In the genomic region with DNA sequence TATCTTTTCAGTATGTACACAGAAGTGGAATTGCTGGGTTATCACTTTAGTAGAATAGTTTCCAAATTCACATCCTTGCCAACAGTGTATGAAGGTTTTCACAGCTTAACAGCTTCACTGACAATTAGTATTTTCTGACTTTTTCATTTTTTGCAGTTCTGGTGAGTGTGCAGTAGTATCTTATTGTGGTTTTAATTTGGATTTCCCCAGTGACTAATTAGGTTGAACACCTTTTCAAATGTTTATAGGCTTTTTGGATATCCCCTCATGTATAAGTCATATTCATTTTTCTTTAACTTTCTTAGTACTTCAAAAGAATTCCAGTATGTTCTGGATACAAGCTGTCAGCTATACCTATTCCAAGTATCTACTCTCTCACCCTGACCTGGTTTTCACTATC, we compare ENCODE assay signal across 25 cellular contexts. TPM values are rescaled to one million over a fixed set of nuclear protein-coding genes. Genes with fewer than 3 reads are reported as not detected.
A peak's percentile ranks its signal among the peaks of the same experiment; 100 is the strongest.
DNase-seq lines count a peak whose midpoint lies in the region; ATAC-seq, FAIRE-seq and TF ChIP-seq lines count a peak whose summit lies in the region.
"Had no signal": no experiment of that assay in that cellular context is flagged by ENCODE, and none has a peak within 500 bp of the region (broad histone marks: within the 10 kb centered on the region; RNA-seq: fewer than 3 reads in every experiment).

No MANE protein-coding gene starts in this region.

- BruUV-seq in A673 (replicated peaks; lab: Mats Ljungman, UMichigan), result no TSS peak

- no peak overlapping the region for H3K4me3 ChIP-seq in A673 (ENCODE audit: low read depth, low read length, poor library complexity, severe bottlenecking)
- H3K4me3 ChIP-seq: GM23248, SJSA1 had no signal

- peaks cover 10% of the 10 kb centered on the region for H3K9me3 ChIP-seq in A673 (ENCODE audit: low read depth, low read length, poor library complexity, severe bottlenecking)
- H3K9me3 ChIP-seq: SJSA1 had no signal

- CTCF ChIA-PET in A673 (lab: Charles Lee), result no interaction called here

- POLR2A ChIA-PET in A673 (lab: Charles Lee; ENCODE audit: low non-redundant PET), result no interaction called here

- TF ChIP-seq CTCF in D721Med (IDR thresholded peaks at IDR 0.05; ENCODE audit: insufficient read depth, missing control alignments), result no peak
- TF ChIP-seq CTCF in A673 (conservative IDR thresholded peaks at IDR 0.05; ENCODE audit: low read depth, low read length), result no peak

- H3K4me1 Mint-ChIP-seq in activated T-cell treated with anti-CD3 and anti-CD28 coated beads, Interleukin-2, amount 50 U/mL, for 4 hours (ENCODE audit: low read depth), result peaks cover 7% of the 10 kb centered on the region
- H3K4me1 Mint-ChIP-seq: B cell had no signal

- FAIRE-seq in D721Med (lab: Jason Lieb, UNC), result peak; percentile 69
- peak; percentile 73 for FAIRE-seq in GM19239 (lab: Jason Lieb, UNC)

- no peak overlapping the region for H3K4me3 Mint-ChIP-seq in activated T-cell treated with anti-CD3 and anti-CD28 coated beads, Interleukin-2, amount 50 U/mL, for 4 hours
- H3K4me3 Mint-ChIP-seq: B cell; CD8-positive, alpha-beta T cell had no signal

- no peaks in the 10 kb centered on the region for H3K4me1 ChIP-seq in A673 (ENCODE audit: insufficient read depth, low read length, poor library complexity, severe bottlenecking)
- H3K4me1 ChIP-seq: SJSA1 had no signal

- peak; percentile 80 to 96 for ATAC-seq in activated T-cell treated with anti-CD3 and anti-CD28 coated beads, Interleukin-2, amount 50 U/mL, for 4 hours
- ATAC-seq in stimulated activated naive CD8-positive, alpha-beta T cell treated with anti-CD3 and anti-CD28 coated beads, Interleukin-15, Interleukin-2, amounts not matched to agents 100 U/mL and 50 U/mL, for 24 hours, result peak; percentile 78
- no peak for ATAC-seq in GM18909 (IDR thresholded peaks at IDR 0.05; ENCODE audit: poor library complexity, unreplicated experiment)
- ATAC-seq: CD8-positive, alpha-beta T cell had no signal

- H3K27ac ChIP-seq in A673 (ENCODE audit: low read depth, low read length, poor library complexity, severe bottlenecking), result no peak overlapping the region
- H3K27ac ChIP-seq: C4-2B, GM23248, SJSA1 had no signal

- no peak for DNase-seq in activated T-cell treated with anti-CD3 and anti-CD28 coated beads, Interleukin-2, amount 50 U/mL, for 4 hours
- no peak for DNase-seq in activated T-cell treated with anti-CD3 and anti-CD28 coated beads, Interleukin-2, amount 50 U/mL, for 48 hours
- DNase-seq in D721Med (ENCODE audit: insufficient read length, low spot score) (no peak), GM19239 (ENCODE audit: insufficient read length, low spot score) (no peak), A673 (ENCODE audit: low spot score) (no peak)
- DNase-seq in stimulated activated naive CD8-positive, alpha-beta T cell treated with anti-CD3 and anti-CD28 coated beads, Interleukin-15, Interleukin-2, amounts not matched to agents 100 U/mL and 50 U/mL, for 24 hours, result no peak
- DNase-seq: CD8-positive, alpha-beta T cell; DMS79 treated with DMSO at 0.1 percent for 48 hours; GF-D8; GM23248; H7; NCI-H1092; NCI-H1417 treated with DMSO at 0.1 percent for 48 hours; NCI-H187; NCI-H2081 treated with DMSO at 0.1 percent for 48 hours; NCI-H2171; NCI-H226; NCI-H510A; NCI-H69; Right ventricle myocardium superior; RPMI8226 had no signal

- no peaks in the 10 kb centered on the region for H3K9me3 Mint-ChIP-seq in activated T-cell treated with anti-CD3 and anti-CD28 coated beads, Interleukin-2, amount 50 U/mL, for 4 hours
- H3K9me3 Mint-ChIP-seq: CD8-positive, alpha-beta T cell had no signal

- no peaks in the 10 kb centered on the region for H3K27me3 ChIP-seq in A673 (replicated peaks; ENCODE audit: insufficient read depth, low read depth, low read length, poor library complexity)
- H3K27me3 ChIP-seq: SJSA1 had no signal

- peaks cover 26% of the 10 kb centered on the region for H3K36me3 Mint-ChIP-seq in activated T-cell treated with anti-CD3 and anti-CD28 coated beads, Interleukin-2, amount 50 U/mL, for 4 hours (ENCODE audit: insufficient read depth)

- intact Hi-C loops in A673 (cut with micrococcal nuclease; ENCODE audit: unreplicated experiment), result no loop called here

- H3K36me3 ChIP-seq in A673 (ENCODE audit: insufficient read depth, low read length, poor library complexity, severe bottlenecking), result no peaks in the 10 kb centered on the region

- no peaks in the 10 kb centered on the region for H3K27me3 Mint-ChIP-seq in activated T-cell treated with anti-CD3 and anti-CD28 coated beads, Interleukin-2, amount 50 U/mL, for 4 hours (ENCODE audit: low read depth)
- H3K27me3 Mint-ChIP-seq: B cell had no signal

RNA-seq across cellular contexts. Expression of a gene that starts 37.1 kb away (rescaled TPM):
- total RNA-seq in activated T-cell treated with anti-CD3 and anti-CD28 coated beads, Interleukin-2, amount 50 U/mL, for 4 hours, result 10 to 100 TPM; 21.7 to 25.6 (median 23.1) TPM
- total RNA-seq in A673 (2021), result 25.7 TPM in 2 replicates

RNA-seq across cellular contexts. Expression of a gene that starts 37.5 kb away (rescaled TPM):
- total RNA-seq in activated T-cell treated with anti-CD3 and anti-CD28 coated beads, Interleukin-2, amount 50 U/mL, for 4 hours, result 1 to 10 TPM; 1.1 to 2.7 (median 1.6) TPM
- 5.9 and 6.4 TPM in 2 replicates for total RNA-seq in A673 (2021)

RNA-seq across cellular contexts. Expression of a gene that starts 37.5 kb away (rescaled TPM):
- 1 to 10 TPM; 3.4 to 5.5 (median 5.1) TPM for total RNA-seq in activated T-cell treated with anti-CD3 and anti-CD28 coated beads, Interleukin-2, amount 50 U/mL, for 4 hours
- total RNA-seq in A673 (2021), result 19.8 and 21.0 TPM in 2 replicates
